Comparison of ENCODE assay signal across 8 cellular contexts in genomic region chr19:52638601-52639000, GRCh38. TPM values are rescaled to one million over a fixed set of nuclear protein-coding genes. Genes with fewer than 3 reads are reported as not detected.
DNase-seq lines count a peak whose midpoint lies in the region; ATAC-seq and TF ChIP-seq lines count a peak whose summit lies in the region.

No MANE protein-coding gene starts in this region.

- intact Hi-C loops in activated naive CD4-positive, alpha-beta T cell treated with anti-CD3 and anti-CD28 coated beads for 36 hours (cut with micrococcal nuclease) = loop anchor here (1.0 to 5.0 kb wide), 5 partner anchors 36 to 449 kb away; partner anchors contain the start of genes ZNF611 and ZNF808
- intact Hi-C loops in adrenal gland (cut with DNase I) = no loop called here
- intact Hi-C loops in gastrocnemius medialis (cut with DNase I; ENCODE audit: low total_unique reads) = loop anchor here (2.0 kb wide), 2 partner anchors 38 to 52 kb away; no protein-coding TSS in a partner anchor

- DNase-seq in activated naive CD4-positive, alpha-beta T cell treated with anti-CD3 and anti-CD28 coated beads for 36 hours = no peak
- DNase-seq in activated naive CD4-positive, alpha-beta T cell (lab: John Stamatoyannopoulos, UW) = no peak
- DNase-seq in adrenal gland = peak in 6 of 7 donors; percentile 25 to 62 (median 36)
- no peak for DNase-seq in gastrocnemius medialis
- DNase-seq in NCI-H446 treated with DMSO at 0.1 percent for 48 hours (lab: John Stamatoyannopoulos, UW) = no peak

- TF ChIP-seq POLR2A in adrenal gland (IDR thresholded peaks at IDR 0.05) (no peak), gastrocnemius medialis (IDR thresholded peaks at IDR 0.05) (no peak)

- CTCF ChIA-PET in activated naive CD4-positive, alpha-beta T cell treated with anti-CD3 and anti-CD28 coated beads for 36 hours (lab: Charles Lee) = no interaction called here

- H3K4me1 ChIP-seq in HUES48 (ENCODE audit: control insufficient read depth, insufficient read depth, low read length) = peaks cover 5% of the 10 kb centered on the region
- peaks cover 10 to 12% of the 10 kb centered on the region in 2 donors for H3K4me1 ChIP-seq in adrenal gland (replicated peaks in 1 of 2)
- peaks cover 4% of the 10 kb centered on the region for H3K4me1 ChIP-seq in iPS-15b (ENCODE audit: control insufficient read depth, insufficient read depth, low read length)
- peaks cover 0 to 11% of the 10 kb centered on the region in 2 donors for H3K4me1 ChIP-seq in gastrocnemius medialis

- WGBS in adrenal gland, 4 donors = 4 to 24% (median 10%) methylated on average over 13 to 14 of the region's 14 CpGs

- peaks cover 25% of the 10 kb centered on the region for H3K36me3 Mint-ChIP-seq in activated naive CD4-positive, alpha-beta T cell treated with anti-CD3 and anti-CD28 coated beads for 36 hours (ENCODE audit: low read depth)

- peak overlapping the region; percentile 68 for H3K4me3 ChIP-seq in HUES48 (ENCODE audit: low read depth, low read length)
- peak overlapping the region in 1 of 4 donors; percentile 93 for H3K4me3 ChIP-seq in adrenal gland
- H3K4me3 ChIP-seq in iPS-15b (ENCODE audit: low read depth, low read length) = peak overlapping the region; percentile 75
- H3K4me3 ChIP-seq in gastrocnemius medialis = peak overlapping the region; percentile 62 to 74 (median 72)

- H3K27ac ChIP-seq in HUES48 (ENCODE audit: low read depth, low read length) (peak overlapping the region; percentile 69), adrenal gland (peak overlapping the region in 4 of 5 donors; percentile 36 to 91 (median 62)), gastrocnemius medialis (peak overlapping the region in 3 of 4 donors; percentile 7 to 66 (median 49))

- H3K9ac ChIP-seq in HUES48 (ENCODE audit: low read depth, low read length) = no peak overlapping the region
- H3K9ac ChIP-seq in iPS-15b (ENCODE audit: low read depth, low read length) = no peak overlapping the region

- H3K9me3 Mint-ChIP-seq in activated naive CD4-positive, alpha-beta T cell treated with anti-CD3 and anti-CD28 coated beads for 36 hours = peaks cover 22% of the 10 kb centered on the region

- peaks cover 9% of the 10 kb centered on the region for H3K4me1 Mint-ChIP-seq in activated naive CD4-positive, alpha-beta T cell treated with anti-CD3 and anti-CD28 coated beads for 36 hours (ENCODE audit: low read depth)

- ATAC-seq in gastrocnemius medialis = no peak
- ATAC-seq in GM21367 (IDR thresholded peaks at IDR 0.05; ENCODE audit: unreplicated experiment) = no peak

- in situ Hi-C loops in gastrocnemius medialis (cut with MboI; ENCODE audit: low sequenced_read_pairs in 4 of 4) = no loop called here

- H3K27me3 ChIP-seq in HUES48 (ENCODE audit: control insufficient read depth, insufficient read depth, low read length) = peaks cover 17% of the 10 kb centered on the region; the same call in 1 of the 2 replicates
- H3K27me3 ChIP-seq in adrenal gland = no peaks in the 10 kb centered on the region
- H3K27me3 ChIP-seq in iPS-15b (ENCODE audit: control insufficient read depth, insufficient read depth, low read length) = peaks cover 7% of the 10 kb centered on the region
- peaks cover 0 to 6% (median 4%) of the 10 kb centered on the region in 3 donors for H3K27me3 ChIP-seq in gastrocnemius medialis

- no peaks in the 10 kb centered on the region for H3K27me3 Mint-ChIP-seq in activated naive CD4-positive, alpha-beta T cell treated with anti-CD3 and anti-CD28 coated beads for 36 hours (ENCODE audit: low read depth)

- H3K9me3 ChIP-seq in HUES48 (ENCODE audit: control insufficient read depth, insufficient read depth, low read length) (no peaks in the 10 kb centered on the region), adrenal gland (replicated peaks in 1 of 3) (no peaks in the 10 kb centered on the region), iPS-15b (ENCODE audit: control insufficient read depth, insufficient read depth, low read length) (no peaks in the 10 kb centered on the region), gastrocnemius medialis (no peaks in the 10 kb centered on the region)

- H3K36me3 ChIP-seq in HUES48 (ENCODE audit: control insufficient read depth, insufficient read depth, low read length) = no peaks in the 10 kb centered on the region
- no peaks in the 10 kb centered on the region for H3K36me3 ChIP-seq in adrenal gland (replicated peaks in 1 of 2)
- no peaks in the 10 kb centered on the region for H3K36me3 ChIP-seq in iPS-15b (ENCODE audit: control insufficient read depth, insufficient read depth, low read length)
- no peaks in the 10 kb centered on the region for H3K36me3 ChIP-seq in gastrocnemius medialis

- H3K4me3 Mint-ChIP-seq in activated naive CD4-positive, alpha-beta T cell treated with anti-CD3 and anti-CD28 coated beads for 36 hours = peak overlapping the region; percentile 85

- no peak overlapping the region for H3K27ac Mint-ChIP-seq in activated naive CD4-positive, alpha-beta T cell treated with anti-CD3 and anti-CD28 coated beads for 36 hours

- TF ChIP-seq CTCF in adrenal gland (IDR thresholded peaks at IDR 0.05) (no peak), gastrocnemius medialis (IDR thresholded peaks at IDR 0.05 in 4 of 5, conservative IDR thresholded peaks at IDR 0.05 in 1 of 5) (no peak)

RNA-seq across cellular contexts. Expression of gene ZNF83, which starts 0.4 kb away (rescaled TPM):
- 10 to 100 TPM; 23.3 to 23.9 TPM for total RNA-seq in activated naive CD4-positive, alpha-beta T cell treated with anti-CD3 and anti-CD28 coated beads for 36 hours
- total RNA-seq in adrenal gland (100 to 1,000 TPM in 1 of 8 donors, 10 to 100 TPM in 7; 23.4 to 110 (median 43.2) TPM), gastrocnemius medialis (1 to 10 TPM; 2.8 to 8.0 (median 4.0) TPM)
- 100 to 1,000 TPM in 2 of 3 donors, 10 to 100 TPM in 1; 50.0 to 344 (median 165) TPM for polyA plus RNA-seq in adrenal gland

Comparison
In these comparisons a context has a peak if more than half of its experiments do, and no peak if none do; other contexts are left out.
1. DNase-seq: peak in adrenal gland (6 of 7); none in activated naive CD4-positive, alpha-beta T cell treated with anti-CD3 and anti-CD28 coated beads for 36 hours (single experiment), activated naive CD4-positive, alpha-beta T cell (0 of 4), gastrocnemius medialis (0 of 2) and NCI-H446 treated with DMSO at 0.1 percent for 48 hours (single experiment).
2. intact Hi-C loops: an anchor here in activated naive CD4-positive, alpha-beta T cell treated with anti-CD3 and anti-CD28 coated beads for 36 hours (1.0 to 5.0 kb wide) and gastrocnemius medialis (2.0 kb wide); none called in adrenal gland.
3. Peak in every context shown above with its lines, with median percentiles within 50 percentile points of each other: H3K27ac ChIP-seq.